18 cellular contexts compared by ENCODE assay signal in the genomic region with DNA sequence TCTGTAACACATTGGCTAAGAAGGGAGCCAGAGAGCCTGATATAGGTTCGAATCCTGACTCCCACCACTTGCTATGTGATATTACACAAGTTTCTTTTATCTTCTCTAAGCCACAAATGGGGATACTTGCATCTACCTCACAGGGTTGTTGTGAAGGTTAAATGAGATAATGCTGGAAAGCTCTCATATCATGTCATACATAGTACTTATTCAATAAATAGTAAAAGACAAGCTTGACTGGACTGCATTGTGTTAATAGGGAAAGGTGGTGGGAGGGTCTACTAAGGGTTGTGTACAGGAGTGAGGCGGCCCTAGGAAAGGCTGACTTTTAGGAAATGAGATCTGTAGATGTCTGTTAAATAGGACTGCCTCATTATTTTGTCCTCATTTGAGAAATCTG. TPM values are rescaled to one million over a fixed set of nuclear protein-coding genes. Genes with fewer than 3 reads are reported as not detected.
DNase-seq lines count a peak whose midpoint lies in the region; ATAC-seq and TF ChIP-seq lines count a peak whose summit lies in the region.
"Had no signal": no experiment of that assay in that cellular context is flagged by ENCODE, and none has a peak within 500 bp of the region (broad histone marks: within the 10 kb centered on the region; RNA-seq: fewer than 3 reads in every experiment).

No MANE protein-coding gene starts in this region.

- TF ChIP-seq CTCF in DND-41 (IDR thresholded peaks at IDR 0.05; ENCODE audit: borderline replicate concordance, extremely low read depth, low read length, poor library complexity, severe bottlenecking), result no peak
- TF ChIP-seq CTCF in cardiac fibroblast (IDR thresholded peaks at IDR 0.05; ENCODE audit: low read depth, low read length), result no peak
- TF ChIP-seq CTCF in Caco-2 (IDR thresholded peaks at IDR 0.05; ENCODE audit: insufficient read depth in 1 of 2, low read depth in 1 of 2, low read length in 1 of 2, severe bottlenecking in 1 of 2, unreplicated experiment in 1 of 2), result no peak

- no peaks in the 10 kb centered on the region for H3K36me3 ChIP-seq in DND-41 (ENCODE audit: insufficient read depth, low read length)
- H3K36me3 ChIP-seq in neuronal stem cell (replicated peaks in 1 of 2; ENCODE audit: control insufficient read depth in 2 of 2, insufficient read depth in 2 of 2, low read length in 2 of 2), result no peaks in the 10 kb centered on the region
- no peaks in the 10 kb centered on the region for H3K36me3 ChIP-seq in Caco-2 (ENCODE audit: control insufficient read depth, insufficient read depth, low read length)
- H3K36me3 ChIP-seq: lower lobe of right lung, upper lobe of left lung had no signal

- no peak overlapping the region for H3K27ac Mint-ChIP-seq in Caco-2 (ENCODE audit: unreplicated experiment)
- H3K27ac Mint-ChIP-seq: CD8-positive, alpha-beta T cell; dendritic cell treated with granulocyte-macrophage colony-stimulating factor and Interleukin-4, amounts not matched to agents 40 ng/mL and 50 ng/mL, for 4 days had no signal

- no peak overlapping the region for H4K8ac ChIP-seq in neuronal stem cell (ENCODE audit: low read depth, low read length)

- H3K4ac ChIP-seq in neuronal stem cell (ENCODE audit: low read length), result no peak overlapping the region

- H4K91ac ChIP-seq in neuronal stem cell (ENCODE audit: low read depth, low read length, poor library complexity), result no peak overlapping the region

- H2AFZ ChIP-seq in DND-41 (ENCODE audit: low read depth, low read length) (no peak overlapping the region), neuronal stem cell (ENCODE audit: low read length) (peak overlapping the region; percentile 83)

- no peaks in the 10 kb centered on the region for H3K79me2 ChIP-seq in DND-41 (ENCODE audit: insufficient read depth, low read length)

- H3K9me3 ChIP-seq in DND-41 (ENCODE audit: insufficient read depth, low read length, severe bottlenecking) (no peaks in the 10 kb centered on the region), neuronal stem cell (replicated peaks in 1 of 2; ENCODE audit: control insufficient read depth in 2 of 2, insufficient read depth in 1 of 2, low read depth in 1 of 2, low read length in 2 of 2) (no peaks in the 10 kb centered on the region), Caco-2 (no peaks in the 10 kb centered on the region)
- H3K9me3 ChIP-seq: body of pancreas, lower lobe of right lung, upper lobe of left lung had no signal

- ATAC-seq in DND-41 (ENCODE audit: insufficient read depth, low read depth), result 0 out of 3 replicates have a peak, but pooled peaks have one; percentile 5
- ATAC-seq in GM18870 (IDR thresholded peaks at IDR 0.05; ENCODE audit: unreplicated experiment), result no peak

- H3K9me3 Mint-ChIP-seq in Caco-2 (ENCODE audit: unreplicated experiment), result no peaks in the 10 kb centered on the region
- H3K9me3 Mint-ChIP-seq: CD8-positive, alpha-beta T cell; dendritic cell treated with granulocyte-macrophage colony-stimulating factor and Interleukin-4, amounts not matched to agents 40 ng/mL and 50 ng/mL, for 4 days; naive thymus-derived CD4-positive, alpha-beta T cell had no signal

- no peak overlapping the region for H2BK12ac ChIP-seq in neuronal stem cell (ENCODE audit: low read length)

- no peak overlapping the region for H2BK120ac ChIP-seq in neuronal stem cell (ENCODE audit: low read depth, low read length)

- no TSS peak for BruUV-seq in Caco-2 (replicated peaks; lab: Mats Ljungman, UMichigan)

- peaks cover 7% of the 10 kb centered on the region for H3K4me1 Mint-ChIP-seq in Caco-2 (ENCODE audit: low read depth, unreplicated experiment)

- H4K20me1 ChIP-seq in DND-41 (ENCODE audit: insufficient read depth, low read length), result no peaks in the 10 kb centered on the region

- H3K27me3 Mint-ChIP-seq in Caco-2 (ENCODE audit: insufficient read depth, unreplicated experiment), result no peaks in the 10 kb centered on the region
- H3K27me3 Mint-ChIP-seq: dendritic cell treated with granulocyte-macrophage colony-stimulating factor and Interleukin-4, amounts not matched to agents 40 ng/mL and 50 ng/mL, for 4 days had no signal

- no peak overlapping the region for H3K9ac ChIP-seq in DND-41 (ENCODE audit: low read depth, low read length)
- H3K9ac ChIP-seq in neuronal stem cell (ENCODE audit: low read depth, low read length, poor library complexity), result no peak overlapping the region

- no peak overlapping the region for H3K18ac ChIP-seq in neuronal stem cell (ENCODE audit: low read length)

- no peaks in the 10 kb centered on the region for H3K36me3 Mint-ChIP-seq in Caco-2 (ENCODE audit: insufficient read depth, unreplicated experiment)
- H3K36me3 Mint-ChIP-seq: CD8-positive, alpha-beta T cell; naive thymus-derived CD4-positive, alpha-beta T cell had no signal

- H3K27me3 ChIP-seq in DND-41 (ENCODE audit: insufficient read depth, low read length, poor library complexity) (peaks cover 19% of the 10 kb centered on the region), neuronal stem cell (ENCODE audit: control insufficient read depth in 3 of 3, insufficient read depth in 3 of 3, low read depth in 1 of 3, low read length in 3 of 3) (peaks cover 0 to 4% (median 0%) of the 10 kb centered on the region in 3 experiments), Caco-2 (replicated peaks; ENCODE audit: control insufficient read depth, insufficient read depth, low read length) (no peaks in the 10 kb centered on the region)
- H3K27me3 ChIP-seq: body of pancreas, upper lobe of left lung had no signal

- H2AK5ac ChIP-seq in neuronal stem cell (ENCODE audit: low read depth, low read length), result no peak overlapping the region

- DNase-seq in DND-41 (no peak), NCI-H226 (peak; percentile 6), cardiac fibroblast (ENCODE audit: low read depth in 2 of 2) (peak; percentile 9 to 10), neuronal stem cell (ENCODE audit: low spot score) (no peak), NCI-H82 (lab: John Stamatoyannopoulos, UW) (no peak), Caco-2 (no peak)
- DNase-seq in stimulated activated CD4-positive, alpha-beta T cell treated with anti-CD3 and anti-CD28 coated beads, Interleukin-2, amount 100 ng/mL, for 48 hours, result no peak

- H3K4me3 ChIP-seq in DND-41 (ENCODE audit: low read depth in 1 of 2, low read length in 2 of 2) (no peak overlapping the region), cardiac fibroblast (replicated peaks in 1 of 2; ENCODE audit: low read depth in 2 of 2, low read length in 2 of 2) (no peak overlapping the region), neuronal stem cell (ENCODE audit: low read length in 2 of 2) (no peak overlapping the region), Caco-2 (ENCODE audit: low read depth, low read length) (no peak overlapping the region)
- H3K4me3 ChIP-seq: body of pancreas, lower lobe of right lung, upper lobe of left lung had no signal

- H2BK5ac ChIP-seq in neuronal stem cell (ENCODE audit: low read length), result no peak overlapping the region

- H3K79me1 ChIP-seq in neuronal stem cell (ENCODE audit: low read depth, low read length), result no peaks in the 10 kb centered on the region

- H3K4me3 Mint-ChIP-seq in Caco-2 (ENCODE audit: unreplicated experiment), result no peak overlapping the region
- H3K4me3 Mint-ChIP-seq: CD8-positive, alpha-beta T cell; dendritic cell treated with granulocyte-macrophage colony-stimulating factor and Interleukin-4, amounts not matched to agents 40 ng/mL and 50 ng/mL, for 4 days; naive thymus-derived CD4-positive, alpha-beta T cell had no signal

- H2BK15ac ChIP-seq in neuronal stem cell (ENCODE audit: low read length), result no peak overlapping the region

- H3K27ac ChIP-seq in DND-41 (ENCODE audit: low read length) (no peak overlapping the region), neuronal stem cell (replicated peaks; ENCODE audit: low read length) (no peak overlapping the region)
- H3K27ac ChIP-seq: body of pancreas, lower lobe of right lung, upper lobe of left lung had no signal

- no peak overlapping the region for H3K23ac ChIP-seq in neuronal stem cell (ENCODE audit: low read depth, low read length, poor library complexity)

- POLR2A ChIA-PET in Caco-2 (lab: Charles Lee), result no interaction called here

- intact Hi-C loops in Caco-2 (cut with micrococcal nuclease; ENCODE audit: unreplicated experiment), result no loop called here

- H3K4me1 ChIP-seq in DND-41 (ENCODE audit: insufficient read depth, low read length), result no peaks in the 10 kb centered on the region
- no peaks in the 10 kb centered on the region for H3K4me1 ChIP-seq in neuronal stem cell (ENCODE audit: control insufficient read depth in 2 of 2, insufficient read depth in 1 of 2, low read depth in 1 of 2, low read length in 2 of 2)
- 0 out of 2 replicates have a peak, but pooled peaks cover 11% of the 10 kb centered on the region for H3K4me1 ChIP-seq in Caco-2
- H3K4me1 ChIP-seq: body of pancreas had no signal

- H3K14ac ChIP-seq in neuronal stem cell (ENCODE audit: low read length), result no peak overlapping the region

- H3K4me2 ChIP-seq in DND-41 (ENCODE audit: insufficient read depth, low read length) (no peak overlapping the region), neuronal stem cell (ENCODE audit: insufficient read depth, low read length, poor library complexity, severe bottlenecking) (no peak overlapping the region)

- WGBS in neuronal stem cell (ENCODE audit: extremely low coverage in 2 of 2, insufficient read length in 2 of 2, insufficient replicate concordance in 1 of 2), 2 donors, result no CpG with 5 or more reads among the region's 2 CpGs

- CTCF ChIA-PET in Caco-2 (lab: Charles Lee), result interaction anchor here (0.5 to 2.5 kb wide), 20 partner anchors 21 to 1525 kb away, joined by 3 to 16 read pairs (median 4); partner anchors contain the start of genes CPN1 and CUTC

RNA-seq across cellular contexts. Expression of gene DNMBP, which starts 35.8 kb away (rescaled TPM):
- 20.4 TPM for polyA plus RNA-seq in neuronal stem cell (2013, experiment 1 of 2)
- 21.0 TPM for polyA plus RNA-seq in neuronal stem cell (2013, experiment 2 of 2)
- 30.6 and 31.0 TPM in 2 replicates for total RNA-seq in Caco-2 (2022)

RNA-seq across cellular contexts. Expression of gene CPN1, which starts 36.1 kb away (rescaled TPM):
- 0.17 TPM for polyA plus RNA-seq in neuronal stem cell (2013, experiment 1 of 2)
- 0.25 TPM for polyA plus RNA-seq in neuronal stem cell (2013, experiment 2 of 2)
- 24.3 and 24.9 TPM in 2 replicates for total RNA-seq in Caco-2 (2022)
- total RNA-seq: body of pancreas; CD8-positive, alpha-beta T cell; Daoy; epithelial cell of proximal tubule; glomerular endothelial cell; lower lobe of right lung; M059J; naive thymus-derived CD4-positive, alpha-beta T cell; upper lobe of left lung had no signal
- polyA plus RNA-seq: naive thymus-derived CD4-positive, alpha-beta T cell had no signal

Comparison
In these comparisons a context has a peak if more than half of its experiments do, and no peak if none do; other contexts are left out.
1. DNase-seq: peak in NCI-H226 (single experiment) and cardiac fibroblast (2 of 2); none in DND-41 (single experiment), neuronal stem cell (single experiment), NCI-H82 (single experiment), stimulated activated CD4-positive, alpha-beta T cell treated with anti-CD3 and anti-CD28 coated beads, Interleukin-2, amount 100 ng/mL, for 48 hours (0 of 2) and Caco-2 (0 of 2).